In genomic region chr4:2364654-2365053, GRCh38 we compare ENCODE assay signal across 8 cellular contexts. TPM values are rescaled to one million over a fixed set of nuclear protein-coding genes. Genes with fewer than 3 reads are reported as not detected.
DNase-seq lines count a peak whose midpoint lies in the region; ATAC-seq and TF ChIP-seq lines count a peak whose summit lies in the region.

No MANE protein-coding gene starts in this region.

- TF ChIP-seq POLR2A in esophagus muscularis mucosa (IDR thresholded peaks at IDR 0.05; ENCODE audit: low read depth), result no peak
- TF ChIP-seq POLR2A in uterus (IDR thresholded peaks at IDR 0.05), result peak in 1 of 2 donors; percentile 28

- peaks cover 10 to 33% (median 23%) of the 10 kb centered on the region in 4 donors for H3K4me1 ChIP-seq in esophagus muscularis mucosa
- peaks cover 0 to 4% of the 10 kb centered on the region in 2 donors for H3K4me1 ChIP-seq in uterus

- ATAC-seq in sciatic nerve, result peak; percentile 83
- ATAC-seq in HG03097 (IDR thresholded peaks at IDR 0.05; ENCODE audit: low FRiP score, unreplicated experiment), result no peak
- no peak for ATAC-seq in GM19324 (IDR thresholded peaks at IDR 0.05; ENCODE audit: low FRiP score, unreplicated experiment)

- H3K27me3 ChIP-seq in esophagus muscularis mucosa (no peaks in the 10 kb centered on the region), uterus (no peaks in the 10 kb centered on the region)

- H3K27ac ChIP-seq in esophagus muscularis mucosa (replicated peaks in 1 of 4) (peak overlapping the region; percentile 17 to 52 (median 28)), uterus (no peak overlapping the region)

- intact Hi-C loops in esophagus muscularis mucosa (cut with DNase I) (no loop called here), sciatic nerve (cut with DNase I) (no loop called here), uterus (cut with DNase I; ENCODE audit: low total_unique reads) (no loop called here)

- no peak for TF ChIP-seq EP300 in esophagus muscularis mucosa (IDR thresholded peaks at IDR 0.05)

- 17% methylated on average over 22 of the region's 47 CpGs for WGBS in esophagus muscularis mucosa

- DNase-seq in GM03348 (ENCODE audit: low spot score) (peak; percentile 96), esophagus muscularis mucosa (ENCODE audit: extremely low spot score) (no peak), sciatic nerve (ENCODE audit: low spot score) (no peak), uterus (peak in 1 of 2 donors; percentile 61), DMS79 (lab: John Stamatoyannopoulos, UW) (no peak)
- peak; percentile 9 for DNase-seq in activated CD8-positive, alpha-beta memory T cell treated with anti-CD3 and anti-CD28 coated beads, Interleukin-2, amount 50 U/mL, for 24 hours (ENCODE audit: extremely low read depth)

- H3K4me3 ChIP-seq in esophagus muscularis mucosa (peak overlapping the region; percentile 62 to 70 (median 64)), uterus (peak overlapping the region; percentile 44 to 45)

- H3K36me3 ChIP-seq in esophagus muscularis mucosa (no peaks in the 10 kb centered on the region), uterus (no peaks in the 10 kb centered on the region)

- TF ChIP-seq CTCF in esophagus muscularis mucosa (IDR thresholded peaks at IDR 0.05) (no peak), uterus (IDR thresholded peaks at IDR 0.05) (no peak)

- H3K9me3 ChIP-seq in esophagus muscularis mucosa, result peaks cover 0 to 6% (median 3%) of the 10 kb centered on the region in 4 donors
- H3K9me3 ChIP-seq in uterus, result no peaks in the 10 kb centered on the region

RNA-seq across cellular contexts. Expression of gene ZFYVE28, which starts 53.8 kb away (rescaled TPM):
- 10 to 100 TPM in 2 of 4 donors, 1 to 10 TPM in 2; 4.5 to 13.4 (median 8.4) TPM for total RNA-seq in esophagus muscularis mucosa
- 23.2 TPM for total RNA-seq in sciatic nerve
- total RNA-seq in uterus, result 10 to 100 TPM in 3 of 4 donors, 1 to 10 TPM in 1; 5.4 to 16.7 (median 13.4) TPM

RNA-seq across cellular contexts. Expression of gene CFAP99, which starts 54.1 kb away (rescaled TPM):
- total RNA-seq in esophagus muscularis mucosa, result 1 to 10 TPM in 1 of 4 donors, not detected in 3; 1.5 TPM
- not detected for total RNA-seq in sciatic nerve
- under 1 TPM in 2 of 4 donors, not detected in 2; 0.21 to 0.46 TPM for total RNA-seq in uterus

Comparison
In these comparisons a context has a peak if more than half of its experiments do, and no peak if none do; other contexts are left out.
1. DNase-seq: peak in GM03348 (single experiment) and activated CD8-positive, alpha-beta memory T cell treated with anti-CD3 and anti-CD28 coated beads, Interleukin-2, amount 50 U/mL, for 24 hours (single experiment); none in esophagus muscularis mucosa (single experiment), sciatic nerve (single experiment) and DMS79 (single experiment).
2. H3K27ac ChIP-seq: peak in esophagus muscularis mucosa (4 of 4); none in uterus (0 of 2).